ENCODE assay signal across 8 cellular contexts in genomic region chrX:43559643-43560042, GRCh38.
A peak's percentile ranks its signal among the peaks of the same experiment; 100 is the strongest.
DNase-seq lines count a peak whose midpoint lies in the region; ATAC-seq and TF ChIP-seq lines count a peak whose summit lies in the region.

No MANE protein-coding gene starts in this region.

- DNase-seq in AG04450 (ENCODE audit: low read depth, low spot score) (no peak), GM19240 (ENCODE audit: insufficient read length, low spot score) (peak; percentile 4), NOMO-1 treated with dmso at 0.1 percent for 144 hours (lab: John Stamatoyannopoulos, UW; ENCODE audit: unreplicated experiment) (peak; percentile 30), heart left ventricle (peak in 4 of 5 donors; percentile 16 to 27 (median 24)), retina (peak; percentile 67), DMS79 treated with DMSO at 0.1 percent for 48 hours (lab: John Stamatoyannopoulos, UW) (no peak)
- peak; percentile 46 for DNase-seq in activated naive CD4-positive, alpha-beta T cell treated with anti-CD3 and anti-CD28 coated beads for 36 hours

- no peaks in the 10 kb centered on the region for H3K36me3 ChIP-seq in heart left ventricle

- H3K4me3 ChIP-seq in AG04450 (ENCODE audit: low read depth, low read length), result no peak overlapping the region
- no peak overlapping the region for H3K4me3 ChIP-seq in heart left ventricle

- intact Hi-C loops in activated naive CD4-positive, alpha-beta T cell treated with anti-CD3 and anti-CD28 coated beads for 36 hours (cut with micrococcal nuclease), result loop anchor here (1.0 to 10.0 kb wide), 5 partner anchors 191 to 2005 kb away; no protein-coding TSS in a partner anchor
- intact Hi-C loops in heart left ventricle (cut with DNase I), result loop anchor here (1.0 to 10.0 kb wide), 13 partner anchors 95 to 1777 kb away; partner anchors contain the start of gene MAOA (in 1 of the 10)

- no peak overlapping the region for H3K4me3 Mint-ChIP-seq in activated naive CD4-positive, alpha-beta T cell treated with anti-CD3 and anti-CD28 coated beads for 36 hours

- 44 to 50% (median 48%) methylated on average over 2 of the region's 2 CpGs for WGBS in heart left ventricle, 4 donors

- H3K27me3 Mint-ChIP-seq in activated naive CD4-positive, alpha-beta T cell treated with anti-CD3 and anti-CD28 coated beads for 36 hours (ENCODE audit: low read depth), result no peaks in the 10 kb centered on the region

- CTCF ChIA-PET in AG04450 (lab: Charles Lee), result interaction anchor here (0.6 to 4.4 kb wide), 4 partner anchors 9 to 198 kb away, joined by 3 to 32 read pairs (median 3); no protein-coding TSS in a partner anchor
- CTCF ChIA-PET in activated naive CD4-positive, alpha-beta T cell treated with anti-CD3 and anti-CD28 coated beads for 36 hours (lab: Charles Lee), result interaction anchor here (0.7 to 2.2 kb wide), 6 partner anchors 191 to 1761 kb away, joined by 3 to 7 read pairs (median 4); no protein-coding TSS in a partner anchor

- TF ChIP-seq CTCF in AG04450 (IDR thresholded peaks at IDR 0.05; ENCODE audit: low read depth, low read length) (peak; percentile 38), heart left ventricle (IDR thresholded peaks at IDR 0.05) (peak; percentile 29 to 65 (median 54))

- no peaks in the 10 kb centered on the region for H3K36me3 Mint-ChIP-seq in activated naive CD4-positive, alpha-beta T cell treated with anti-CD3 and anti-CD28 coated beads for 36 hours (ENCODE audit: low read depth)

- H3K27me3 ChIP-seq in AG04450 (ENCODE audit: control insufficient read depth, insufficient read depth, low read length), result no peaks in the 10 kb centered on the region
- H3K27me3 ChIP-seq in heart left ventricle, result no peaks in the 10 kb centered on the region

- H3K9me3 ChIP-seq in AG04450 (ENCODE audit: control insufficient read depth, insufficient read depth, low read length) (no peaks in the 10 kb centered on the region), heart left ventricle (no peaks in the 10 kb centered on the region)

- no peak overlapping the region for H3K27ac Mint-ChIP-seq in activated naive CD4-positive, alpha-beta T cell treated with anti-CD3 and anti-CD28 coated beads for 36 hours

- peaks cover 0 to 6% (median 0%) of the 10 kb centered on the region in 12 donors for H3K4me1 ChIP-seq in heart left ventricle

- TF ChIP-seq POLR2A in heart left ventricle (IDR thresholded peaks at IDR 0.05), result no peak

- no peaks in the 10 kb centered on the region for H3K4me1 Mint-ChIP-seq in activated naive CD4-positive, alpha-beta T cell treated with anti-CD3 and anti-CD28 coated beads for 36 hours (ENCODE audit: low read depth)

- H3K27ac ChIP-seq in AG04450 (ENCODE audit: low read depth, low read length), result no peak overlapping the region
- no peak overlapping the region for H3K27ac ChIP-seq in heart left ventricle

- no peaks in the 10 kb centered on the region for H3K9me3 Mint-ChIP-seq in activated naive CD4-positive, alpha-beta T cell treated with anti-CD3 and anti-CD28 coated beads for 36 hours

- POLR2A ChIA-PET in AG04450 (lab: Yijun Ruan, JAX), result no interaction called here

- ATAC-seq in heart left ventricle (peak in 3 of 4 donors; percentile 39 to 64 (median 57)), GM19351 (IDR thresholded peaks at IDR 0.05; ENCODE audit: unreplicated experiment) (no peak)

Comparison
In these comparisons a context has a peak if more than half of its experiments do, and no peak if none do; other contexts are left out.
1. DNase-seq: peak in GM19240 (single experiment), NOMO-1 treated with dmso at 0.1 percent for 144 hours (single experiment), activated naive CD4-positive, alpha-beta T cell treated with anti-CD3 and anti-CD28 coated beads for 36 hours (single experiment), heart left ventricle (4 of 5) and retina (single experiment); none in AG04450 (single experiment) and DMS79 treated with DMSO at 0.1 percent for 48 hours (single experiment).